ENCODE assay signal across 1 cellular context in genomic region chr17:50560185-50560824, GRCh38.
TF ChIP-seq lines count a peak whose summit lies in the region.

TSS of gene CACNA1G (plus strand) at chr17:50560715. CDS start at chr17:50561460, 745 bp downstream.

TF ChIP-seq in HepG2, 621 proteins besides CTCF, POLR2A, EP300 and RAD21 (continued from another document and continues in another):
- TF ChIP-seq FOXA3 (CRISPR knock-in tag; IDR thresholded peaks at IDR 0.05) = no peak
- no peak for TF ChIP-seq SP1 (IDR thresholded peaks at IDR 0.05)
- TF ChIP-seq SP1 (CRISPR knock-in tag; IDR thresholded peaks at IDR 0.05) = peak; percentile 65
- TF ChIP-seq ZNF501 (CRISPR knock-in tag; IDR thresholded peaks at IDR 0.05) = 0 out of 2 replicates have a peak, but pooled peaks have one; percentile 28
- TF ChIP-seq HOMEZ (CRISPR knock-in tag; IDR thresholded peaks at IDR 0.05; ENCODE audit: low read depth) = 0 out of 2 replicates have a peak, but pooled peaks have one; percentile 44
- TF ChIP-seq MAX (IDR thresholded peaks at IDR 0.05) = peak; percentile 58; the same call in 1 of the 2 replicates
- TF ChIP-seq HOXA7 (CRISPR knock-in tag; IDR thresholded peaks at IDR 0.05) = no peak
- TF ChIP-seq NFYC (CRISPR knock-in tag; IDR thresholded peaks at IDR 0.05) = peak; percentile 90
- no peak for TF ChIP-seq TFE3 (CRISPR knock-in tag; IDR thresholded peaks at IDR 0.05)
- TF ChIP-seq ISL2 (CRISPR knock-in tag; IDR thresholded peaks at IDR 0.05) = no peak
- no peak for TF ChIP-seq ZFYVE20 (CRISPR knock-in tag; IDR thresholded peaks at IDR 0.05; ENCODE audit: borderline replicate concordance, low read depth)
- TF ChIP-seq RBFOX2 (IDR thresholded peaks at IDR 0.05; ENCODE audit: low read depth, low read length) = no peak
- TF ChIP-seq NR0B2 (CRISPR knock-in tag; IDR thresholded peaks at IDR 0.05) = 0 out of 2 replicates have a peak, but pooled peaks have one; percentile 54
- peak; percentile 39; the same call in 1 of the 2 replicates for TF ChIP-seq ZMYM4 (CRISPR knock-in tag; IDR thresholded peaks at IDR 0.05)
- TF ChIP-seq TFAP4 (IDR thresholded peaks at IDR 0.05; ENCODE audit: borderline replicate concordance, low read depth) = peak; percentile 88
- TF ChIP-seq RXRB (CRISPR knock-in tag; IDR thresholded peaks at IDR 0.05; ENCODE audit: borderline replicate concordance) = no peak
- TF ChIP-seq SP2 (CRISPR knock-in tag; IDR thresholded peaks at IDR 0.05) = peak; percentile 91
- peak; percentile 46 for TF ChIP-seq HNRNPLL (IDR thresholded peaks at IDR 0.05; ENCODE audit: low read depth, low read length, poor library complexity, severe bottlenecking)
- TF ChIP-seq ZNF142 (CRISPR knock-in tag; IDR thresholded peaks at IDR 0.05) = peak; percentile 78; the same call in 1 of the 2 replicates
- TF ChIP-seq ZNF768 (CRISPR knock-in tag; IDR thresholded peaks at IDR 0.05) = peak; percentile 29; the same call in 1 of the 2 replicates
- TF ChIP-seq GABPB1 (CRISPR knock-in tag; IDR thresholded peaks at IDR 0.05) = no peak; the same call in 1 of the 2 replicates
- 0 out of 2 replicates have a peak, but pooled peaks have one; percentile 8 for TF ChIP-seq KDM5B (CRISPR knock-in tag; IDR thresholded peaks at IDR 0.05; ENCODE audit: borderline replicate concordance)
- TF ChIP-seq ZFP91 (CRISPR knock-in tag; IDR thresholded peaks at IDR 0.05; ENCODE audit: borderline replicate concordance) = peak; percentile 37; the same call in 1 of the 2 replicates
- peak; percentile 46; the same call in 1 of the 2 replicates for TF ChIP-seq SP5 (CRISPR knock-in tag; IDR thresholded peaks at IDR 0.05; ENCODE audit: borderline replicate concordance, low read depth)
- TF ChIP-seq NFYB (CRISPR knock-in tag; IDR thresholded peaks at IDR 0.05) = peak; percentile 88
- TF ChIP-seq ZNF543 (CRISPR knock-in tag; IDR thresholded peaks at IDR 0.05) = peak; percentile 72; the same call in 1 of the 2 replicates
- 0 out of 2 replicates have a peak, but pooled peaks have one; percentile 31 for TF ChIP-seq ZNF691 (CRISPR knock-in tag; IDR thresholded peaks at IDR 0.05; ENCODE audit: borderline replicate concordance, low read depth)
- 0 out of 2 replicates have a peak, but pooled peaks have one; percentile 26 for TF ChIP-seq ZBTB38 (CRISPR knock-in tag; IDR thresholded peaks at IDR 0.05)
- 0 out of 2 replicates have a peak, but pooled peaks have one; percentile 39 for TF ChIP-seq IRX3 (CRISPR knock-in tag; IDR thresholded peaks at IDR 0.05; ENCODE audit: borderline replicate concordance, low read depth)
- no peak for TF ChIP-seq AGO2 (optimal IDR thresholded peaks at IDR 0.05; ENCODE audit: low read depth, low read length)
- no peak for TF ChIP-seq HNF4G (IDR thresholded peaks at IDR 0.05; ENCODE audit: borderline replicate concordance, low read depth, low read length)
- no peak for TF ChIP-seq HNF4G (CRISPR knock-in tag; IDR thresholded peaks at IDR 0.05; ENCODE audit: borderline replicate concordance, low read depth)
- peak; percentile 77 for TF ChIP-seq TFDP2 (CRISPR knock-in tag; IDR thresholded peaks at IDR 0.05)
- peak; percentile 96 for TF ChIP-seq ZBTB42 (CRISPR knock-in tag; IDR thresholded peaks at IDR 0.05)
- no peak for TF ChIP-seq SOX13 (IDR thresholded peaks at IDR 0.05)
- TF ChIP-seq SOX13 (CRISPR knock-in tag; conservative IDR thresholded peaks at IDR 0.05 in 1 of 2, IDR thresholded peaks at IDR 0.05 in 1 of 2) = no peak
- TF ChIP-seq TEAD3 (CRISPR knock-in tag; optimal IDR thresholded peaks at IDR 0.05; ENCODE audit: borderline replicate concordance) = peak; percentile 49
- 0 out of 2 replicates have a peak, but pooled peaks have one; percentile 17 for TF ChIP-seq HOXA3 (CRISPR knock-in tag; IDR thresholded peaks at IDR 0.05)
- 0 out of 2 replicates have a peak, but pooled peaks have one; percentile 34 for TF ChIP-seq PHF21A (CRISPR knock-in tag; IDR thresholded peaks at IDR 0.05)
- peak; percentile 75 for TF ChIP-seq SRSF1 (optimal IDR thresholded peaks at IDR 0.05; ENCODE audit: low read depth, low read length)
- no peak for TF ChIP-seq AGO1 (IDR thresholded peaks at IDR 0.05; ENCODE audit: low read depth, low read length, poor library complexity, severe bottlenecking)
- TF ChIP-seq TFDP1 (CRISPR knock-in tag; IDR thresholded peaks at IDR 0.05; ENCODE audit: borderline replicate concordance) = peak; percentile 68; the same call in 1 of the 2 replicates
